ENCODE assay signal across 12 cellular contexts in genomic region chr17:58402047-58402446, GRCh38. TPM values are rescaled to one million over a fixed set of nuclear protein-coding genes. Genes with fewer than 3 reads are reported as not detected.
DNase-seq lines count a peak whose midpoint lies in the region; FAIRE-seq and TF ChIP-seq lines count a peak whose summit lies in the region.
"Had no signal": no experiment of that assay in that cellular context is flagged by ENCODE, and none has a peak within 500 bp of the region (broad histone marks: within the 10 kb centered on the region; RNA-seq: fewer than 3 reads in every experiment).

No MANE protein-coding gene starts in this region.

- peak overlapping the region; percentile 73 for H3K27ac Mint-ChIP-seq in astrocyte (ENCODE audit: unreplicated experiment)

- TF ChIP-seq CTCF in astrocyte (IDR thresholded peaks at IDR 0.05; ENCODE audit: insufficient read depth, low read depth, low read length) = no peak
- no peak for TF ChIP-seq CTCF in uterus (IDR thresholded peaks at IDR 0.05)

- no peak overlapping the region for H2AFZ ChIP-seq in astrocyte (ENCODE audit: low read depth, low read length)

- H3K4me3 ChIP-seq in HUES6 (ENCODE audit: low read depth, low read length) (no peak overlapping the region; the same call in 1 of the 2 replicates), astrocyte (ENCODE audit: insufficient read depth, low read depth, low read length) (no peak overlapping the region), mucosa of rectum (ENCODE audit: low read length in 2 of 2) (peak overlapping the region in 1 of 2 donors; percentile 13), uterus (no peak overlapping the region)
- H3K4me3 ChIP-seq: SK-N-MC had no signal

- peaks cover 19% of the 10 kb centered on the region for H3K4me1 Mint-ChIP-seq in astrocyte (ENCODE audit: low read depth, unreplicated experiment)

- H3K79me2 ChIP-seq in astrocyte (ENCODE audit: insufficient read depth, low read length) = no peaks in the 10 kb centered on the region

- H3K36me3 ChIP-seq in HUES6 (ENCODE audit: control insufficient read depth, insufficient read depth, low read length) (no peaks in the 10 kb centered on the region), astrocyte (ENCODE audit: insufficient read depth, low read length) (no peaks in the 10 kb centered on the region), mucosa of rectum (ENCODE audit: control insufficient read depth in 2 of 2, insufficient read depth in 2 of 2, low read length in 2 of 2) (no peaks in the 10 kb centered on the region), uterus (no peaks in the 10 kb centered on the region)

- peak; percentile 76 for FAIRE-seq in astrocyte (lab: Jason Lieb, UNC)
- FAIRE-seq: GM12892 had no signal

- peak overlapping the region; percentile 75 for H3K9ac ChIP-seq in HUES6 (ENCODE audit: low read length)
- H3K9ac ChIP-seq in astrocyte (ENCODE audit: low read length) = no peak overlapping the region
- H3K9ac ChIP-seq in mucosa of rectum (ENCODE audit: low read depth in 1 of 2, low read length in 2 of 2) = no peak overlapping the region

- H3K4me2 ChIP-seq in astrocyte (ENCODE audit: low read length) = peak overlapping the region; percentile 32

- H3K27me3 ChIP-seq in HUES6 (ENCODE audit: control insufficient read depth, insufficient read depth, low read length) = peaks cover 44% of the 10 kb centered on the region; the same call in 1 of the 2 replicates
- peaks cover 15% of the 10 kb centered on the region for H3K27me3 ChIP-seq in astrocyte (ENCODE audit: insufficient read depth, low read length)
- H3K27me3 ChIP-seq in mucosa of rectum (ENCODE audit: control insufficient read depth in 2 of 2, insufficient read depth in 2 of 2, low read length in 2 of 2) = no peaks in the 10 kb centered on the region
- H3K27me3 ChIP-seq in uterus = no peaks in the 10 kb centered on the region

- H3K36me3 Mint-ChIP-seq in astrocyte (ENCODE audit: low read depth, unreplicated experiment) = no peaks in the 10 kb centered on the region

- TF ChIP-seq POLR2A in uterus (IDR thresholded peaks at IDR 0.05) = no peak

- peak overlapping the region; percentile 86; the same call in 1 of the 2 replicates for H3K27ac ChIP-seq in HUES6 (ENCODE audit: low read depth, low read length)
- no peak overlapping the region for H3K27ac ChIP-seq in astrocyte (ENCODE audit: low read depth, low read length)
- H3K27ac ChIP-seq in mucosa of rectum (ENCODE audit: low read depth in 2 of 2, low read length in 2 of 2) = peak overlapping the region; percentile 38 to 45
- no peak overlapping the region for H3K27ac ChIP-seq in uterus
- H3K27ac ChIP-seq: SK-N-MC had no signal

- intact Hi-C loops in uterus (cut with DNase I; ENCODE audit: low total_unique reads) = no loop called here

- DNase-seq in Daoy (ENCODE audit: low read depth) = peak; percentile 67
- DNase-seq in astrocyte (ENCODE audit: low read depth) = peak; percentile 90
- no peak for DNase-seq in NCI-H146 treated with DMSO at 0.1 percent for 48 hours (lab: John Stamatoyannopoulos, UW; ENCODE audit: unreplicated experiment)
- no peak for DNase-seq in NAMALWA (ENCODE audit: low spot score)
- DNase-seq in uterus = no peak
- DNase-seq in effector CD4-positive, alpha-beta T cell = no peak
- DNase-seq: substantia nigra had no signal

- H4K20me1 ChIP-seq in astrocyte (ENCODE audit: insufficient read depth, low read length) = no peaks in the 10 kb centered on the region

- no peaks in the 10 kb centered on the region for H3K9me3 Mint-ChIP-seq in astrocyte (ENCODE audit: unreplicated experiment)

- no peaks in the 10 kb centered on the region for H3K9me3 ChIP-seq in HUES6 (ENCODE audit: control insufficient read depth, insufficient read depth, low read depth, low read length)
- H3K9me3 ChIP-seq in astrocyte (ENCODE audit: insufficient read depth, low read depth, low read length) = no peaks in the 10 kb centered on the region
- no peaks in the 10 kb centered on the region for H3K9me3 ChIP-seq in mucosa of rectum (ENCODE audit: control insufficient read depth in 2 of 2, low read length in 2 of 2)
- no peaks in the 10 kb centered on the region for H3K9me3 ChIP-seq in uterus

- H3K27me3 Mint-ChIP-seq in astrocyte (ENCODE audit: low read depth, unreplicated experiment) = peaks cover 12% of the 10 kb centered on the region

- H3K4me1 ChIP-seq in HUES6 (ENCODE audit: control insufficient read depth, insufficient read depth, low read length) = peaks cover 66% of the 10 kb centered on the region
- peaks cover 10% of the 10 kb centered on the region for H3K4me1 ChIP-seq in astrocyte (ENCODE audit: insufficient read depth, low read length)
- peaks cover 9 to 37% of the 10 kb centered on the region in 2 donors for H3K4me1 ChIP-seq in mucosa of rectum (ENCODE audit: control insufficient read depth in 2 of 2, insufficient read depth in 2 of 2, low read length in 2 of 2)
- H3K4me1 ChIP-seq in uterus = no peaks in the 10 kb centered on the region

- H3K4me3 Mint-ChIP-seq in astrocyte (ENCODE audit: unreplicated experiment) = no peak overlapping the region

RNA-seq across cellular contexts. Expression of gene RNF43, which starts 15.3 kb away (rescaled TPM):
- 0.57 and 1.5 TPM in 2 replicates for total RNA-seq in Daoy (2014; rRNA removed; shearing (Covaris generic))
- total RNA-seq in astrocyte (1.2 TPM in 2 replicates), uterus (1 to 10 TPM in 3 of 4 donors, not detected in 1; 1.5 to 8.5 (median 4.1) TPM)
- total RNA-seq: NCI-H460 had no signal

RNA-seq across cellular contexts. Expression of gene SUPT4H1, which starts 50.0 kb away (rescaled TPM):
- 50.2 and 106 TPM in 2 replicates for total RNA-seq in Daoy (2014; rRNA removed; shearing (Covaris generic))
- total RNA-seq in astrocyte = 97.1 and 108 TPM in 2 replicates
- 100 to 1,000 TPM in 2 of 4 donors, 10 to 100 TPM in 2; 31.1 to 267 (median 98.1) TPM for total RNA-seq in uterus

Comparison
In these comparisons a context has a peak if more than half of its experiments do, and no peak if none do; other contexts are left out.
1. DNase-seq: peak in Daoy (single experiment) and astrocyte (single experiment); none in NCI-H146 treated with DMSO at 0.1 percent for 48 hours (single experiment), NAMALWA (single experiment), uterus (0 of 2) and effector CD4-positive, alpha-beta T cell (single experiment).
2. H3K27ac ChIP-seq: peak in HUES6 (single experiment) and mucosa of rectum (2 of 2); none in astrocyte (single experiment) and uterus (0 of 2).